In the genomic region with DNA sequence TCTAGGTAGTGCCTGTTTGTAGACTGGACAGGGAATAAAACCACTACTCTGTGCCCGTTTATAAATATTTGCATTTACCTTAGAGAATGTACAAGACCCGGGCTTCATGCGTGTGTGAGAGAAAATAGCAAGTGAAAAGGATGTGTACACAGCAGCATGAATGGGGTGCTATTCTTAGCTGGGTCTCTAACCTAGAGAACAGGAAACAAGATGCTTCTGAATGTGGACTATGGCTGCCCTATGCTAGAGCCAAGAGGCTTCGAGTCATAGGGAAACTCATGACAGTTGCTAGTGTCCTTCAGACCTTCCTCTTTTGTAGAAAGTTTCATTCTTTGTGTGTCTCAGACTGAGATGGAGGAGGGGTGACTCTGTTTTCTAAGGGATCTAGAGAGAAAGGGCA, we compare ENCODE assay signal across 8 cellular contexts. TPM values are rescaled to one million over a fixed set of nuclear protein-coding genes. Genes with fewer than 3 reads are reported as not detected.
A peak's percentile ranks its signal among the peaks of the same experiment; 100 is the strongest.
DNase-seq lines count a peak whose midpoint lies in the region; ATAC-seq and TF ChIP-seq lines count a peak whose summit lies in the region.
"Not testable (repeated sequence)": the region's sequence is repeated elsewhere in the genome, so short reads cannot be mapped to it uniquely, and the experiment has no call there.

No MANE protein-coding gene starts in this region.

- not testable (repeated sequence) for H3F3A ChIP-seq in PC-3 (ENCODE audit: low read length, unreplicated experiment)

- intact Hi-C loops in CD14-positive monocyte (cut with micrococcal nuclease); PC-3 (cut with micrococcal nuclease): not testable (repeated sequence)

- not testable (repeated sequence) for H3K4me2 ChIP-seq in PC-3 (ENCODE audit: low read length)

- H4K20me1 ChIP-seq in PC-3 (ENCODE audit: low read length): not testable (repeated sequence)

- not testable (repeated sequence) for H3K9me2 ChIP-seq in PC-3 (replicated peaks; ENCODE audit: low read length)

- not testable (repeated sequence) for H3K36me3 ChIP-seq in PC-3 (ENCODE audit: low read depth, low read length)

- H3K9me3 Mint-ChIP-seq in CD14-positive monocyte; effector memory CD8-positive, alpha-beta T cell; natural killer cell treated with Interleukin-12 subunit alpha and Interleukin-12 subunit beta and Interleukin-15 and Interleukin-18, amount 100 ng/mL, for 72 hours: not testable (repeated sequence)

- DNase-seq in CD14-positive monocyte (ENCODE audit: low spot score); PC-3; effector memory CD8-positive, alpha-beta T cell; natural killer cell treated with Interleukin-12 subunit alpha and Interleukin-12 subunit beta and Interleukin-15 and Interleukin-18, amount 100 ng/mL, for 72 hours (ENCODE audit: low spot score): not testable (repeated sequence)

- not testable (repeated sequence) for H3K4me1 Mint-ChIP-seq in CD14-positive monocyte; effector memory CD8-positive, alpha-beta T cell (ENCODE audit: low read depth in 2 of 2); natural killer cell treated with Interleukin-12 subunit alpha and Interleukin-12 subunit beta and Interleukin-15 and Interleukin-18, amount 100 ng/mL, for 72 hours (ENCODE audit: low read depth in 2 of 2)

- H3K79me2 ChIP-seq in PC-3 (ENCODE audit: low read length): not testable (repeated sequence)

- not testable (repeated sequence) for H3K4me3 ChIP-seq in PC-3 (ENCODE audit: low read length)

- CTCF ChIA-PET in PC-3 (lab: Charles Lee): not testable (repeated sequence)

- not testable (repeated sequence) for BruUV-seq in PC-3 (replicated peaks; lab: Mats Ljungman, UMichigan)

- H3K27me3 Mint-ChIP-seq in CD14-positive monocyte (ENCODE audit: low read depth in 3 of 3); effector memory CD8-positive, alpha-beta T cell; natural killer cell treated with Interleukin-12 subunit alpha and Interleukin-12 subunit beta and Interleukin-15 and Interleukin-18, amount 100 ng/mL, for 72 hours: not testable (repeated sequence)

- not testable (repeated sequence) for H3K27me3 ChIP-seq in PC-3 (ENCODE audit: low read length)

- H3K36me3 Mint-ChIP-seq in CD14-positive monocyte; effector memory CD8-positive, alpha-beta T cell (ENCODE audit: insufficient read depth); natural killer cell treated with Interleukin-12 subunit alpha and Interleukin-12 subunit beta and Interleukin-15 and Interleukin-18, amount 100 ng/mL, for 72 hours: not testable (repeated sequence)

- not testable (repeated sequence) for H3K27ac ChIP-seq in PC-3 (ENCODE audit: low read length)

- H3K9ac ChIP-seq in PC-3 (ENCODE audit: low read length): not testable (repeated sequence)

- peak overlapping the region in 5 of 7 donors; percentile 60 to 89 (median 79) for H3K27ac Mint-ChIP-seq in CD14-positive monocyte
- H3K27ac Mint-ChIP-seq in effector memory CD8-positive, alpha-beta T cell; natural killer cell treated with Interleukin-12 subunit alpha and Interleukin-12 subunit beta and Interleukin-15 and Interleukin-18, amount 100 ng/mL, for 72 hours: not testable (repeated sequence)

- not testable (repeated sequence) for H3K9me3 ChIP-seq in PC-3 (ENCODE audit: low read length)

- not testable (repeated sequence) for H2AFZ ChIP-seq in PC-3 (ENCODE audit: low read length)

- not testable (repeated sequence) for TF ChIP-seq CTCF in CD14-positive monocyte (IDR thresholded peaks at IDR 0.05); PC-3 (conservative IDR thresholded peaks at IDR 0.05; ENCODE audit: low read depth, low read length)

- not testable (repeated sequence) for H3K4me3 Mint-ChIP-seq in CD14-positive monocyte; effector memory CD8-positive, alpha-beta T cell; natural killer cell treated with Interleukin-12 subunit alpha and Interleukin-12 subunit beta and Interleukin-15 and Interleukin-18, amount 100 ng/mL, for 72 hours

- not testable (repeated sequence) for H3K4me1 ChIP-seq in PC-3 (ENCODE audit: insufficient read depth, low read length)

- POLR2A ChIA-PET in PC-3 (lab: Charles Lee; ENCODE audit: unreplicated experiment): not testable (repeated sequence)

- ATAC-seq in GM19025 (IDR thresholded peaks at IDR 0.05; ENCODE audit: low read depth, unreplicated experiment): peak; percentile 98
- peak; percentile 98 for ATAC-seq in GM21515 (IDR thresholded peaks at IDR 0.05; ENCODE audit: unreplicated experiment)
- ATAC-seq in HG02852 (IDR thresholded peaks at IDR 0.05; ENCODE audit: unreplicated experiment): peak; percentile 99
- ATAC-seq in HG03159 (IDR thresholded peaks at IDR 0.05; ENCODE audit: unreplicated experiment): peak; percentile 98
- 0 out of 2 replicates have a peak, but pooled peaks have one; percentile 15 for ATAC-seq in PC-3
- ATAC-seq in effector memory CD8-positive, alpha-beta T cell (replicated peaks): peak; percentile 69
- peak; percentile 95 to 97 for ATAC-seq in natural killer cell treated with Interleukin-12 subunit alpha and Interleukin-12 subunit beta and Interleukin-15 and Interleukin-18, amount 100 ng/mL, for 72 hours

RNA-seq across cellular contexts. Expression of gene SRGAP2C, which starts 39.9 kb away (rescaled TPM):
- 1 to 10 TPM; 3.7 to 5.4 TPM for polyA plus RNA-seq in CD14-positive monocyte
- 6.6 and 7.6 TPM in 2 replicates for total RNA-seq in PC-3 (2014; rRNA removed)
- total RNA-seq in natural killer cell treated with Interleukin-12 subunit alpha and Interleukin-12 subunit beta and Interleukin-15 and Interleukin-18, amount 100 ng/mL, for 72 hours: 10 to 100 TPM; 39.3 to 74.3 TPM

RNA-seq across cellular contexts. Expression of gene FAM72B, which starts 40.6 kb away (rescaled TPM):
- polyA plus RNA-seq in CD14-positive monocyte: under 1 TPM; 0.66 to 0.73 TPM
- total RNA-seq in PC-3 (2014; rRNA removed): 11.1 and 11.6 TPM in 2 replicates
- 10 to 100 TPM; 10.5 to 25.5 TPM for total RNA-seq in natural killer cell treated with Interleukin-12 subunit alpha and Interleukin-12 subunit beta and Interleukin-15 and Interleukin-18, amount 100 ng/mL, for 72 hours

Comparison
In these comparisons a context has a peak if more than half of its experiments do, and no peak if none do; other contexts are left out.
1. ATAC-seq: peak in every context shown above with its lines; median percentile 99 in HG02852; 98 in GM19025; 98 in GM21515; 98 in HG03159; 96 in natural killer cell treated with Interleukin-12 subunit alpha and Interleukin-12 subunit beta and Interleukin-15 and Interleukin-18, amount 100 ng/mL, for 72 hours; 69 in effector memory CD8-positive, alpha-beta T cell; 15 in PC-3.